ENCODE assay signal across 10 cellular contexts in genomic region chr12:63846249-63846967, GRCh38. TPM values are rescaled to one million over a fixed set of nuclear protein-coding genes. Genes with fewer than 3 reads are reported as not detected.
DNase-seq lines count a peak whose midpoint lies in the region; ATAC-seq and TF ChIP-seq lines count a peak whose summit lies in the region.
"Had no signal": no experiment of that assay in that cellular context is flagged by ENCODE, and none has a peak within 500 bp of the region (broad histone marks: within the 10 kb centered on the region; RNA-seq: fewer than 3 reads in every experiment).

No MANE protein-coding gene starts in this region.

- TF ChIP-seq EP300 in upper lobe of left lung (IDR thresholded peaks at IDR 0.05), result no peak

- DNase-seq in NOMO-1 (lab: John Stamatoyannopoulos, UW; ENCODE audit: unreplicated experiment in 2 of 2), result peak; percentile 4 to 7
- DNase-seq in NOMO-1 treated with DMSO at 0.1 percent for 48 hours (lab: John Stamatoyannopoulos, UW; ENCODE audit: unreplicated experiment), result no peak
- peak in 2 of 4 donors; percentile 27 to 34 for DNase-seq in body of pancreas
- DNase-seq in kidney epithelial cell (ENCODE audit: low read depth), result no peak
- no peak for DNase-seq in upper lobe of left lung
- no peak for DNase-seq in OCI-M2 (lab: John Stamatoyannopoulos, UW; ENCODE audit: unreplicated experiment)
- DNase-seq: MV-4-11 had no signal

- no peaks in the 10 kb centered on the region for H3K9me3 ChIP-seq in body of pancreas
- no peaks in the 10 kb centered on the region for H3K9me3 ChIP-seq in upper lobe of left lung
- H3K9me3 ChIP-seq: BLaER1 treated with 17β-estradiol and CSF1 and Interleukin-3, amounts not matched to agents 10 nM and 100 nM had no signal

- no peak for TF ChIP-seq POLR2A in body of pancreas (IDR thresholded peaks at IDR 0.05)
- TF ChIP-seq POLR2A in upper lobe of left lung (IDR thresholded peaks at IDR 0.05), result no peak

- peak overlapping the region in 1 of 2 donors; percentile 91 for H3K4me3 ChIP-seq in body of pancreas
- H3K4me3 ChIP-seq in kidney epithelial cell (ENCODE audit: low read depth, low read length), result peak overlapping the region; percentile 98
- peak overlapping the region in 3 of 4 donors; percentile 80 to 87 (median 85) for H3K4me3 ChIP-seq in upper lobe of left lung

- ATAC-seq in body of pancreas, result no peak
- no peak for ATAC-seq in upper lobe of left lung (ENCODE audit: low FRiP score in 2 of 2)
- ATAC-seq in GM18511 (IDR thresholded peaks at IDR 0.05; ENCODE audit: unreplicated experiment), result no peak
- ATAC-seq in GM19324 (IDR thresholded peaks at IDR 0.05; ENCODE audit: low FRiP score, unreplicated experiment), result no peak

- no peaks in the 10 kb centered on the region for H3K27me3 ChIP-seq in body of pancreas
- H3K27me3 ChIP-seq in kidney epithelial cell (ENCODE audit: control insufficient read depth, insufficient read depth, low read length), result no peaks in the 10 kb centered on the region
- H3K27me3 ChIP-seq in upper lobe of left lung, result no peaks in the 10 kb centered on the region

- peaks cover 49% of the 10 kb centered on the region for H3K4me1 ChIP-seq in body of pancreas
- peaks cover 2 to 12% (median 5%) of the 10 kb centered on the region in 4 donors for H3K4me1 ChIP-seq in upper lobe of left lung

- peak in 3 of 7 experiments; percentile 23 to 34 (median 32) for TF ChIP-seq CTCF in body of pancreas (IDR thresholded peaks at IDR 0.05)
- TF ChIP-seq CTCF in kidney epithelial cell (IDR thresholded peaks at IDR 0.05; ENCODE audit: insufficient read depth, low read length, poor library complexity, severe bottlenecking), result no peak
- TF ChIP-seq CTCF in upper lobe of left lung (IDR thresholded peaks at IDR 0.05), result no peak

- H3K27ac ChIP-seq in body of pancreas (peak overlapping the region in 3 of 4 donors; percentile 91 to 93 (median 92)), upper lobe of left lung (no peak overlapping the region)
- H3K27ac ChIP-seq: BLaER1 treated with 17β-estradiol and CSF1 and Interleukin-3, amounts not matched to agents 10 nM and 100 nM had no signal

- 31 to 40% methylated on average over 6 of the region's 6 CpGs for WGBS in body of pancreas, 2 donors
- 64 to 67% methylated on average over 6 of the region's 6 CpGs for WGBS in upper lobe of left lung, 2 donors

- intact Hi-C loops in body of pancreas (cut with DNase I), result no loop called here

- H3K36me3 ChIP-seq in body of pancreas (replicated peaks in 1 of 2; ENCODE audit: insufficient read depth in 1 of 2, low read depth in 2 of 2) (no peaks in the 10 kb centered on the region), kidney epithelial cell (ENCODE audit: control insufficient read depth, insufficient read depth, low read length) (no peaks in the 10 kb centered on the region), upper lobe of left lung (no peaks in the 10 kb centered on the region)
- H3K36me3 ChIP-seq: BLaER1 treated with 17β-estradiol and CSF1 and Interleukin-3, amounts not matched to agents 10 nM and 100 nM had no signal

RNA-seq across cellular contexts. Expression of gene SRGAP1, which starts 1.9 kb away (rescaled TPM):
- total RNA-seq in body of pancreas (10 to 100 TPM in 1 of 2 donors, 1 to 10 TPM in 1; 8.8 to 14.8 TPM), kidney epithelial cell (17.5 and 28.9 TPM in 2 replicates), upper lobe of left lung (10 to 100 TPM in 3 of 6 donors, 1 to 10 TPM in 3; 4.7 to 36.7 (median 14.0) TPM)

Comparison
In these comparisons a context has a peak if more than half of its experiments do, and no peak if none do; other contexts are left out.
1. DNase-seq: peak in NOMO-1 (2 of 2); none in NOMO-1 treated with DMSO at 0.1 percent for 48 hours (single experiment), kidney epithelial cell (single experiment), upper lobe of left lung (0 of 2) and OCI-M2 (single experiment).
2. H3K27ac ChIP-seq: peak in body of pancreas (3 of 4); none in upper lobe of left lung (0 of 4).